ENCODE assay signal across 16 cellular contexts in genomic region chr13:100147825-100148224, GRCh38. TPM values are rescaled to one million over a fixed set of nuclear protein-coding genes. Genes with fewer than 3 reads are reported as not detected.
DNase-seq lines count a peak whose midpoint lies in the region; ATAC-seq, FAIRE-seq and TF ChIP-seq lines count a peak whose summit lies in the region.
"Had no signal": no experiment of that assay in that cellular context is flagged by ENCODE, and none has a peak within 500 bp of the region (broad histone marks: within the 10 kb centered on the region; RNA-seq: fewer than 3 reads in every experiment).

No MANE protein-coding gene starts in this region.

- H3K56ac ChIP-seq in mesendoderm (ENCODE audit: low read length), result no peak overlapping the region

- peaks cover 19% of the 10 kb centered on the region for H3K36me3 Mint-ChIP-seq in WTC11

- no peaks in the 10 kb centered on the region for H3K9me3 ChIP-seq in HUES48 (ENCODE audit: control insufficient read depth, insufficient read depth, low read length)
- H3K9me3 ChIP-seq in PC-9 (ENCODE audit: insufficient read depth, low read depth), result no peaks in the 10 kb centered on the region

- TF ChIP-seq CTCF in WTC11 (IDR thresholded peaks at IDR 0.05), result no peak
- no peak for TF ChIP-seq CTCF in PC-9 (conservative IDR thresholded peaks at IDR 0.05)

- H2AK5ac ChIP-seq in mesendoderm (ENCODE audit: low read length), result no peak overlapping the region

- H3K27me3 Mint-ChIP-seq in WTC11 (ENCODE audit: low read depth), result no peaks in the 10 kb centered on the region
- H3K27me3 Mint-ChIP-seq: CD4-positive, alpha-beta memory T cell had no signal

- H3K4ac ChIP-seq in mesendoderm (ENCODE audit: low read depth, low read length), result no peak overlapping the region

- no peak overlapping the region for H2BK5ac ChIP-seq in mesendoderm (ENCODE audit: low read length)

- H4K20me1 ChIP-seq in PC-9 (ENCODE audit: insufficient read depth), result 0 out of 2 replicates have a peak, but pooled peaks cover 4% of the 10 kb centered on the region
- H4K20me1 ChIP-seq: BLaER1 had no signal

- H3F3A ChIP-seq in PC-9 (ENCODE audit: insufficient read depth, low read depth), result no peaks in the 10 kb centered on the region

- no peak overlapping the region for H2BK120ac ChIP-seq in mesendoderm (ENCODE audit: low read depth, low read length)

- H2BK15ac ChIP-seq in mesendoderm (replicated peaks; ENCODE audit: low read depth), result no peak overlapping the region

- no peak overlapping the region for H3K4me2 ChIP-seq in mesendoderm (ENCODE audit: low read length)
- H3K4me2 ChIP-seq in PC-9, result no peak overlapping the region
- H3K4me2 ChIP-seq: BLaER1 had no signal

- H3K18ac ChIP-seq in mesendoderm (ENCODE audit: low read length), result peak overlapping the region; percentile 60

- no peak for DNase-seq in WTC11 (ENCODE audit: low spot score)
- no peak for DNase-seq in mesendoderm
- no peak for DNase-seq in NCI-H748 (lab: John Stamatoyannopoulos, UW; ENCODE audit: unreplicated experiment)
- DNase-seq in NCI-H510A (lab: John Stamatoyannopoulos, UW), result no peak
- DNase-seq in PC-9, result no peak
- DNase-seq: CD4-positive, alpha-beta memory T cell; DMS153; DMS79; GF-D8; GOT3 had no signal

- peak; percentile 25 for FAIRE-seq in A204.1 (lab: Jason Lieb, UNC)

- H2AFZ ChIP-seq in PC-9, result no peak overlapping the region

- peak; percentile 25 for ATAC-seq in WTC11

- H3K4me3 ChIP-seq in HUES48 (ENCODE audit: low read depth, low read length) (no peak overlapping the region), mesendoderm (ENCODE audit: low read length) (no peak overlapping the region), PC-9 (no peak overlapping the region)
- H3K4me3 ChIP-seq: BLaER1, HAP-1 had no signal

- H3K79me2 ChIP-seq in mesendoderm (ENCODE audit: control insufficient read depth, insufficient read depth, low read length) (no peaks in the 10 kb centered on the region), PC-9 (ENCODE audit: low read depth) (no peaks in the 10 kb centered on the region)

- intact Hi-C loops in PC-9 (cut with micrococcal nuclease; ENCODE audit: unreplicated experiment), result no loop called here

- peaks cover 2% of the 10 kb centered on the region; the same call in 1 of the 2 replicates for H3K9me3 Mint-ChIP-seq in WTC11

- H3K27ac ChIP-seq in HUES48 (ENCODE audit: low read depth, low read length) (peak overlapping the region; percentile 93), mesendoderm (ENCODE audit: low read depth, low read length) (no peak overlapping the region), PC-9 (no peak overlapping the region)
- H3K27ac ChIP-seq: 22Rv1, BLaER1 had no signal

- no peak overlapping the region for H3K9ac ChIP-seq in HUES48 (ENCODE audit: low read depth, low read length)
- H3K9ac ChIP-seq in mesendoderm (ENCODE audit: low read length), result no peak overlapping the region
- H3K9ac ChIP-seq: BLaER1 had no signal

- H4K8ac ChIP-seq in mesendoderm (ENCODE audit: low read depth, low read length), result no peak overlapping the region

- no peak overlapping the region for H4K5ac ChIP-seq in mesendoderm (ENCODE audit: low read length)

- peaks cover 28% of the 10 kb centered on the region for H3K4me1 ChIP-seq in HUES48 (ENCODE audit: control insufficient read depth, insufficient read depth, low read length)
- H3K4me1 ChIP-seq in mesendoderm (ENCODE audit: control insufficient read depth, low read depth, low read length), result peaks cover 2% of the 10 kb centered on the region
- H3K4me1 ChIP-seq in PC-9 (replicated peaks; ENCODE audit: insufficient read depth), result no peaks in the 10 kb centered on the region
- H3K4me1 ChIP-seq: BLaER1, HAP-1 had no signal

- POLR2A ChIA-PET in WTC11 (lab: Charles Lee), result interaction anchor here (0.6 kb wide), 1 partner anchor 165 kb away, joined by 4 read pairs; no protein-coding TSS in a partner anchor
- POLR2A ChIA-PET in PC-9 (lab: Charles Lee; ENCODE audit: unreplicated experiment), result interaction anchor here (0.7 kb wide), 1 partner anchor 1451 kb away, joined by 4 read pairs; no protein-coding TSS in a partner anchor

- H3K79me1 ChIP-seq in mesendoderm (ENCODE audit: low read length), result no peaks in the 10 kb centered on the region

- CTCF ChIA-PET in WTC11 (lab: Charles Lee) (interaction anchor here (0.6 to 1.3 kb wide), 2 partner anchors 77 to 302 kb away, joined by 3 to 4 read pairs; no protein-coding TSS in a partner anchor), PC-9 (lab: Charles Lee) (no interaction called here)

- no peak overlapping the region for H3K23ac ChIP-seq in mesendoderm (ENCODE audit: low read length)

- H3K27ac Mint-ChIP-seq in WTC11, result peak overlapping the region; percentile 97
- H3K27ac Mint-ChIP-seq: CD14-positive monocyte; CD4-positive, alpha-beta memory T cell had no signal

- H3K36me3 ChIP-seq in HUES48 (ENCODE audit: control insufficient read depth, insufficient read depth, low read length) (peaks cover 7% of the 10 kb centered on the region; the same call in 1 of the 2 replicates), mesendoderm (ENCODE audit: control insufficient read depth, insufficient read depth, low read length) (no peaks in the 10 kb centered on the region), PC-9 (ENCODE audit: low read depth) (no peaks in the 10 kb centered on the region)
- H3K36me3 ChIP-seq: BLaER1, HAP-1 had no signal

- peaks cover 45% of the 10 kb centered on the region for H3K4me1 Mint-ChIP-seq in WTC11
- H3K4me1 Mint-ChIP-seq: CD14-positive monocyte; CD4-positive, alpha-beta memory T cell had no signal

- H3K9me2 ChIP-seq in PC-9 (ENCODE audit: insufficient read depth), result no peaks in the 10 kb centered on the region

- no TSS peak for BruUV-seq in PC-9 (replicated peaks; lab: Mats Ljungman, UMichigan)

- H3K4me3 Mint-ChIP-seq in WTC11, result no peak overlapping the region
- H3K4me3 Mint-ChIP-seq: CD14-positive monocyte; CD4-positive, alpha-beta memory T cell had no signal

- WGBS in mesendoderm (ENCODE audit: extremely low coverage, insufficient coverage, low lambda C conversion rate), result no CpG with 5 or more reads among the region's 4 CpGs

- H3K27me3 ChIP-seq in HUES48 (ENCODE audit: control insufficient read depth, insufficient read depth, low read length) (no peaks in the 10 kb centered on the region), mesendoderm (ENCODE audit: insufficient read depth, low read length, poor library complexity) (no peaks in the 10 kb centered on the region), PC-9 (ENCODE audit: insufficient read depth, low read depth) (no peaks in the 10 kb centered on the region)
- H3K27me3 ChIP-seq: BLaER1 had no signal

TF ChIP-seq in WTC11, 78 proteins besides CTCF, POLR2A, EP300 and RAD21:
- TF ChIP-seq USF2 (CRISPR knock-in tag; IDR thresholded peaks at IDR 0.05) (no peak), GTF2I (CRISPR knock-in tag; conservative IDR thresholded peaks at IDR 0.05) (peak; percentile 67; the same call in 1 of the 2 replicates), ZNF121 (CRISPR knock-in tag; IDR thresholded peaks at IDR 0.05) (peak; percentile 76; the same call in 1 of the 2 replicates)
TF ChIP-seq in WTC11: peak in this region for 2.

RNA-seq across cellular contexts. Expression of gene PCCA, which starts 58.9 kb away (rescaled TPM):
- total RNA-seq in WTC11 (2021), result 52.8 to 68.3 TPM (median 66.2 TPM) in 3 replicates
- 22.9 TPM for polyA plus RNA-seq in mesendoderm (2013, experiment 1 of 2)
- 22.0 TPM for polyA plus RNA-seq in mesendoderm (2013, experiment 2 of 2)
- total RNA-seq in PC-9 (2021), result 16.1 and 16.7 TPM in 2 replicates
